ENCODE assay signal across 6 cellular contexts in genomic region chr21:41694042-41694441, GRCh38.
DNase-seq lines count a peak whose midpoint lies in the region; ATAC-seq, FAIRE-seq and TF ChIP-seq lines count a peak whose summit lies in the region.
"Not testable (repeated sequence)": the region's sequence is repeated elsewhere in the genome, so short reads cannot be mapped to it uniquely, and the experiment has no call there.

No MANE protein-coding gene starts in this region.

- H3K14ac ChIP-seq in IMR-90 (replicated peaks; ENCODE audit: low read depth, low read length) = not testable (repeated sequence)

- H3K23ac ChIP-seq in IMR-90 (ENCODE audit: low read depth, low read length) = not testable (repeated sequence)

- H2AK5ac ChIP-seq in IMR-90 (ENCODE audit: low read depth, low read length) = not testable (repeated sequence)

- H3K9me3 Mint-ChIP-seq in astrocyte (ENCODE audit: unreplicated experiment) = not testable (repeated sequence)

- H2BK15ac ChIP-seq in IMR-90 (ENCODE audit: low read depth, low read length) = not testable (repeated sequence)

- H3K27ac ChIP-seq in HEK293 (ENCODE audit: extremely low read depth, low read depth, low read length); IMR-90 (ENCODE audit: insufficient read depth, low read length); astrocyte (ENCODE audit: low read depth, low read length): not testable (repeated sequence)

- peak overlapping the region; percentile 27 for H2BK5ac ChIP-seq in IMR-90 (ENCODE audit: low read depth, low read length, poor library complexity, severe bottlenecking)

- not testable (repeated sequence) for H3K4me3 ChIP-seq in HEK293 (ENCODE audit: low read depth, low read length); IMR-90 (ENCODE audit: insufficient read depth, low read depth, low read length); astrocyte (ENCODE audit: insufficient read depth, low read depth, low read length); bronchial epithelial cell (ENCODE audit: low read depth, low read length)

- not testable (repeated sequence) for H4K91ac ChIP-seq in IMR-90 (ENCODE audit: insufficient read depth, low read depth, low read length)

- H3K9ac ChIP-seq in IMR-90 (ENCODE audit: low read depth, low read length); astrocyte (ENCODE audit: low read length): not testable (repeated sequence)

- not testable (repeated sequence) for DNase-seq in IMR-90; astrocyte (ENCODE audit: low read depth); bronchial epithelial cell (ENCODE audit: low read depth)
- peak; percentile 4 for DNase-seq in Right ventricle myocardium inferior (ENCODE audit: missing footprints)
- DNase-seq in posterior vena cava (ENCODE audit: low spot score) = peak; percentile 2

- H3K56ac ChIP-seq in IMR-90 (ENCODE audit: extremely low read depth, insufficient read depth, low read length) = not testable (repeated sequence)

- not testable (repeated sequence) for H3K4ac ChIP-seq in IMR-90 (ENCODE audit: low read depth, low read length)

- not testable (repeated sequence) for TF ChIP-seq RAD21 in IMR-90 (IDR thresholded peaks at IDR 0.05; ENCODE audit: low read length)

- TF ChIP-seq POLR2A in IMR-90 (IDR thresholded peaks at IDR 0.05; ENCODE audit: low read depth, low read length) = not testable (repeated sequence)

- H4K5ac ChIP-seq in IMR-90 (ENCODE audit: low read depth, low read length) = not testable (repeated sequence)

- in situ Hi-C loops in IMR-90 (cut with MboI; ENCODE audit: low sequenced_read_pairs) = not testable (repeated sequence)

- peak; percentile 39 for FAIRE-seq in astrocyte (lab: Jason Lieb, UNC)
- peak; percentile 23 for FAIRE-seq in bronchial epithelial cell (lab: Jason Lieb, UNC)

- H3K4me1 Mint-ChIP-seq in astrocyte (ENCODE audit: low read depth, unreplicated experiment) = not testable (repeated sequence)

- H2BK20ac ChIP-seq in IMR-90 (ENCODE audit: low read depth, low read length) = not testable (repeated sequence)

- not testable (repeated sequence) for H3K36me3 Mint-ChIP-seq in astrocyte (ENCODE audit: low read depth, unreplicated experiment)

- H3K36me3 ChIP-seq in HEK293 (ENCODE audit: control insufficient read depth in 2 of 2, insufficient read depth in 1 of 2, low read length in 2 of 2); IMR-90 (ENCODE audit: control insufficient read depth, insufficient read depth, low read length); astrocyte (ENCODE audit: insufficient read depth, low read length); bronchial epithelial cell (ENCODE audit: control insufficient read depth, insufficient read depth, low read length): not testable (repeated sequence)

- not testable (repeated sequence) for H3K27ac Mint-ChIP-seq in astrocyte (ENCODE audit: unreplicated experiment)

- H4K8ac ChIP-seq in IMR-90 (ENCODE audit: low read depth in 2 of 2, low read length in 2 of 2) = not testable (repeated sequence)

- H3K9me1 ChIP-seq in IMR-90 (ENCODE audit: insufficient read depth, low read length) = not testable (repeated sequence)

- not testable (repeated sequence) for TF ChIP-seq CTCF in HEK293 (tag by site-specific recombination; IDR thresholded peaks at IDR 0.05); IMR-90 (conservative IDR thresholded peaks at IDR 0.05; ENCODE audit: low read depth, low read length); astrocyte (IDR thresholded peaks at IDR 0.05; ENCODE audit: insufficient read depth, low read depth, low read length); bronchial epithelial cell (IDR thresholded peaks at IDR 0.05; ENCODE audit: insufficient read depth, low read length, severe bottlenecking)

- intact Hi-C loops in IMR-90 (cut with micrococcal nuclease); Right ventricle myocardium inferior (cut with DNase I); posterior vena cava (cut with DNase I): not testable (repeated sequence)

- H3K27me3 Mint-ChIP-seq in astrocyte (ENCODE audit: low read depth, unreplicated experiment) = peaks cover 27% of the 10 kb centered on the region

- not testable (repeated sequence) for H3K4me3 Mint-ChIP-seq in astrocyte (ENCODE audit: unreplicated experiment)

- H2AFZ ChIP-seq in IMR-90 (replicated peaks; ENCODE audit: low read length, poor library complexity); astrocyte (ENCODE audit: low read depth, low read length): not testable (repeated sequence)

- not testable (repeated sequence) for H3K79me2 ChIP-seq in astrocyte (ENCODE audit: insufficient read depth, low read length)

- CTCF ChIA-PET in HEK293 (lab: Yijun Ruan, JAX); IMR-90 (lab: Yijun Ruan, JAX): not testable (repeated sequence)

- POLR2A ChIA-PET in HEK293 (lab: Yijun Ruan, JAX); IMR-90 (lab: Charles Lee; ENCODE audit: unreplicated experiment): not testable (repeated sequence)

- H4K20me1 ChIP-seq in IMR-90 (ENCODE audit: insufficient read depth, low read length); astrocyte (ENCODE audit: insufficient read depth, low read length): not testable (repeated sequence)

- ATAC-seq in IMR-90 (ENCODE audit: low read depth); Right ventricle myocardium inferior: not testable (repeated sequence)

- H3K79me1 ChIP-seq in IMR-90 (ENCODE audit: low read depth in 1 of 2, low read length in 2 of 2) = not testable (repeated sequence)

- not testable (repeated sequence) for H3K4me2 ChIP-seq in IMR-90 (ENCODE audit: low read depth, low read length); astrocyte (ENCODE audit: low read length)

- H3K18ac ChIP-seq in IMR-90 (ENCODE audit: low read depth, low read length) = not testable (repeated sequence)

- H3K4me1 ChIP-seq in HEK293 (ENCODE audit: control insufficient read depth, insufficient read depth, low read length); IMR-90 (ENCODE audit: control insufficient read depth, insufficient read depth, low read length); astrocyte (ENCODE audit: insufficient read depth, low read length): not testable (repeated sequence)

- H3K9me3 ChIP-seq in HEK293 (ENCODE audit: control insufficient read depth, insufficient read depth, low read depth, low read length); IMR-90 (ENCODE audit: control insufficient read depth, insufficient read depth, low read length); astrocyte (ENCODE audit: insufficient read depth, low read depth, low read length): not testable (repeated sequence)

- H2AK9ac ChIP-seq in IMR-90 (replicated peaks; ENCODE audit: low read depth, low read length, poor library complexity) = not testable (repeated sequence)

- WGBS in IMR-90 (ENCODE audit: extremely low coverage in 2 of 2, insufficient read length in 1 of 2), 2 experiments = 44 to 100% methylated on average over 1 to 4 of the region's 4 CpGs

- H3K27me3 ChIP-seq in IMR-90 (ENCODE audit: control insufficient read depth, insufficient read depth, low read length) (peaks cover 42% of the 10 kb centered on the region), astrocyte (ENCODE audit: insufficient read depth, low read length) (peaks cover 17% of the 10 kb centered on the region)
- not testable (repeated sequence) for H3K27me3 ChIP-seq in bronchial epithelial cell (ENCODE audit: control insufficient read depth, insufficient read depth, low read length)

- H2BK120ac ChIP-seq in IMR-90 (ENCODE audit: low read depth, low read length) = not testable (repeated sequence)

- dilution Hi-C loops in IMR-90 (cut with HindIII; ENCODE audit: low sequenced_read_pairs, unreplicated experiment) = not testable (repeated sequence)

- not testable (repeated sequence) for BruUV-seq in IMR-90 (replicated peaks; lab: Mats Ljungman, UMichigan)

TF ChIP-seq in HEK293, 187 proteins besides CTCF, POLR2A, EP300 and RAD21:
- TF ChIP-seq ZBTB17 (tag by site-specific recombination; IDR thresholded peaks at IDR 0.05) (peak; percentile 99), ZNF366 (tag by site-specific recombination; conservative IDR thresholded peaks at IDR 0.05) (peak; percentile 96)
TF ChIP-seq in HEK293: peak in this region for 2; not testable (repeated sequence) for 185.
